1 cellular context compared by ENCODE assay signal in genomic region chr16:69405757-69406156, GRCh38.
TF ChIP-seq lines count a peak whose summit lies in the region.

No MANE protein-coding gene starts in this region.

TF ChIP-seq in endothelial cell of umbilical vein, 7 proteins besides CTCF, POLR2A, EP300 and RAD21:
- no peak for TF ChIP-seq GATA2 (IDR thresholded peaks at IDR 0.05; ENCODE audit: insufficient read depth, insufficient read length, low read depth, low read length)
- TF ChIP-seq JUN (IDR thresholded peaks at IDR 0.05; ENCODE audit: borderline replicate concordance, insufficient read depth, insufficient read length, low read depth), result no peak
- TF ChIP-seq EZH2 (IDR thresholded peaks at IDR 0.05; ENCODE audit: borderline replicate concordance, low read depth, low read length, severe bottlenecking), result no peak
- no peak for TF ChIP-seq POLR2AphosphoS5 (IDR thresholded peaks at IDR 0.05; ENCODE audit: insufficient read depth, low read depth, low read length)
- no peak for TF ChIP-seq MYC (IDR thresholded peaks at IDR 0.05; ENCODE audit: low read depth, low read length)
- no peak for TF ChIP-seq FOS (IDR thresholded peaks at IDR 0.05; ENCODE audit: borderline replicate concordance, insufficient read depth, low read length)
- TF ChIP-seq MAX (IDR thresholded peaks at IDR 0.05; ENCODE audit: insufficient read depth, insufficient read length), result no peak
